ENCODE assay signal across 16 cellular contexts in the genomic region with DNA sequence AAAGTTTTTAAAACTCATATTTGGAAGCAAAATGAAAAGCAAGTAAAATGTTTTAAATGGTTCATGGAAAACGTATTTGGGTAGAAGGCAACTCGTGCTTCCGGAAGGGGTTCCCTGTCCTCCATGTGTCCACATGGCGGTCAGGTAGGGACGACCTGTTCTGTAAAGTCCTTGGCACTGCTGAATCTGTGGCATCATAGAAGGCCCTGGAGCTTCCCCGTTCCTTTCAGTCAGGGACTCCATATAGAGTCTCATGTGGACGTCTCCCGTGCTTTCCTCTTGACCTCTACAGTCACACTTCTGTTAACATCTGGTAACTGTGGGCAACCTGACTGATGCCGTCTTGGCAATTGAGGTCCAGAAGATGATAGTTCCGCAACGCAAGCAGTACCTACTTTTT. TPM values are rescaled to one million over a fixed set of nuclear protein-coding genes. Genes with fewer than 3 reads are reported as not detected.
DNase-seq lines count a peak whose midpoint lies in the region; ATAC-seq lines count a peak whose summit lies in the region.
"Had no signal": no experiment of that assay in that cellular context is flagged by ENCODE, and none has a peak within 500 bp of the region (broad histone marks: within the 10 kb centered on the region; RNA-seq: fewer than 3 reads in every experiment).

No MANE protein-coding gene starts in this region.

- no peaks in the 10 kb centered on the region for H3K9me3 ChIP-seq in T-helper 17 cell (ENCODE audit: control insufficient read depth, low read length, poor library complexity, severe bottlenecking)

- peaks cover 59% of the 10 kb centered on the region for H3K4me1 Mint-ChIP-seq in activated naive CD4-positive, alpha-beta T cell treated with anti-CD3 and anti-CD28 coated beads, Interleukin-2, amount 10 ng/mL, durations not matched to agents 7 days and 5 days
- H3K4me1 Mint-ChIP-seq in T-helper 17 cell: peaks cover 26% of the 10 kb centered on the region
- peaks cover 19 to 50% of the 10 kb centered on the region in 2 donors for H3K4me1 Mint-ChIP-seq in effector memory CD8-positive, alpha-beta T cell (ENCODE audit: low read depth in 2 of 2)
- no peaks in the 10 kb centered on the region for H3K4me1 Mint-ChIP-seq in stimulated activated memory B cell treated with anti-CD40 and anti-IgM and Interleukin-4, amounts not matched to agents 10 μg/mL and 1 μg/mL and 100 μg/mL, for 72 hours

- peaks cover 66% of the 10 kb centered on the region for H3K36me3 Mint-ChIP-seq in activated naive CD4-positive, alpha-beta T cell treated with anti-CD3 and anti-CD28 coated beads, Interleukin-2, amount 10 ng/mL, durations not matched to agents 7 days and 5 days
- peaks cover 0 to 23% of the 10 kb centered on the region in 2 donors for H3K36me3 Mint-ChIP-seq in activated naive CD4-positive, alpha-beta T cell treated with anti-CD3 and anti-CD28 coated beads, Interleukin-2, amount 50 U/mL, for 72 hours
- H3K36me3 Mint-ChIP-seq in T-helper 17 cell (ENCODE audit: low read depth): peaks cover 5% of the 10 kb centered on the region
- H3K36me3 Mint-ChIP-seq in effector memory CD8-positive, alpha-beta T cell (ENCODE audit: insufficient read depth): peaks cover 72% of the 10 kb centered on the region
- H3K36me3 Mint-ChIP-seq in stimulated activated memory B cell treated with anti-CD40 and anti-IgM and Interleukin-4, amounts not matched to agents 10 μg/mL and 1 μg/mL and 100 μg/mL, for 72 hours: peaks cover 43% of the 10 kb centered on the region

- CTCF ChIA-PET in activated naive CD4-positive, alpha-beta T cell treated with anti-CD3 and anti-CD28 coated beads, Interleukin-2, amount 10 ng/mL, durations not matched to agents 7 days and 5 days (lab: Charles Lee): interaction anchor here (1.0 kb wide), 1 partner anchor 27 kb away, joined by 3 read pairs; no protein-coding TSS in a partner anchor

- no peak for DNase-seq in activated naive CD4-positive, alpha-beta T cell treated with anti-CD3 and anti-CD28 coated beads, Interleukin-2, amount 10 ng/mL, durations not matched to agents 7 days and 5 days
- no peak for DNase-seq in activated naive CD4-positive, alpha-beta T cell treated with anti-CD3 and anti-CD28 coated beads, Interleukin-2, amount 50 U/mL, for 72 hours (ENCODE audit: low spot score in 2 of 2)
- DNase-seq in T-helper 17 cell (no peak), NCI-H2171 treated with DMSO at 0.1 percent for 48 hours (lab: John Stamatoyannopoulos, UW) (no peak), H4 (ENCODE audit: low spot score) (no peak)
- DNase-seq in effector memory CD8-positive, alpha-beta T cell: no peak
- no peak for DNase-seq in stimulated activated CD4-positive, alpha-beta T cell treated with anti-CD3 and anti-CD28 coated beads, Interleukin-15, amount 100 ng/mL, for 24 hours
- DNase-seq: dermis blood vessel endothelial cell, GF-D8, HCEC 1CT, midbrain, MM.1S, NCI-H187 treated with DMSO at 0.1 percent for 48 hours, NCI-H510A treated with DMSO at 0.1 percent for 48 hours had no signal

- H3K9me3 Mint-ChIP-seq in activated naive CD4-positive, alpha-beta T cell treated with anti-CD3 and anti-CD28 coated beads, Interleukin-2, amount 10 ng/mL, durations not matched to agents 7 days and 5 days: no peaks in the 10 kb centered on the region
- no peaks in the 10 kb centered on the region for H3K9me3 Mint-ChIP-seq in activated naive CD4-positive, alpha-beta T cell treated with anti-CD3 and anti-CD28 coated beads, Interleukin-2, amount 50 U/mL, for 72 hours
- no peaks in the 10 kb centered on the region for H3K9me3 Mint-ChIP-seq in effector memory CD8-positive, alpha-beta T cell
- no peaks in the 10 kb centered on the region for H3K9me3 Mint-ChIP-seq in stimulated activated memory B cell treated with anti-CD40 and anti-IgM and Interleukin-4, amounts not matched to agents 10 μg/mL and 1 μg/mL and 100 μg/mL, for 72 hours

- H3K4me3 Mint-ChIP-seq in activated naive CD4-positive, alpha-beta T cell treated with anti-CD3 and anti-CD28 coated beads, Interleukin-2, amount 10 ng/mL, durations not matched to agents 7 days and 5 days: no peak overlapping the region
- H3K4me3 Mint-ChIP-seq in T-helper 17 cell: no peak overlapping the region
- H3K4me3 Mint-ChIP-seq in effector memory CD8-positive, alpha-beta T cell: no peak overlapping the region
- no peak overlapping the region for H3K4me3 Mint-ChIP-seq in stimulated activated memory B cell treated with anti-CD40 and anti-IgM and Interleukin-4, amounts not matched to agents 10 μg/mL and 1 μg/mL and 100 μg/mL, for 72 hours

- H3K27ac Mint-ChIP-seq in activated naive CD4-positive, alpha-beta T cell treated with anti-CD3 and anti-CD28 coated beads, Interleukin-2, amount 10 ng/mL, durations not matched to agents 7 days and 5 days: peak overlapping the region; percentile 58
- H3K27ac Mint-ChIP-seq in activated naive CD4-positive, alpha-beta T cell treated with anti-CD3 and anti-CD28 coated beads, Interleukin-2, amount 50 U/mL, for 72 hours: peak overlapping the region in 1 of 2 donors; percentile 73
- H3K27ac Mint-ChIP-seq in T-helper 17 cell: peak overlapping the region; percentile 92
- H3K27ac Mint-ChIP-seq in effector memory CD8-positive, alpha-beta T cell: peak overlapping the region; percentile 39 to 73
- peak overlapping the region; percentile 15 for H3K27ac Mint-ChIP-seq in stimulated activated memory B cell treated with anti-CD40 and anti-IgM and Interleukin-4, amounts not matched to agents 10 μg/mL and 1 μg/mL and 100 μg/mL, for 72 hours

- no peaks in the 10 kb centered on the region for H3K27me3 Mint-ChIP-seq in activated naive CD4-positive, alpha-beta T cell treated with anti-CD3 and anti-CD28 coated beads, Interleukin-2, amount 10 ng/mL, durations not matched to agents 7 days and 5 days
- no peaks in the 10 kb centered on the region for H3K27me3 Mint-ChIP-seq in T-helper 17 cell
- H3K27me3 Mint-ChIP-seq in effector memory CD8-positive, alpha-beta T cell: no peaks in the 10 kb centered on the region
- H3K27me3 Mint-ChIP-seq in stimulated activated memory B cell treated with anti-CD40 and anti-IgM and Interleukin-4, amounts not matched to agents 10 μg/mL and 1 μg/mL and 100 μg/mL, for 72 hours: no peaks in the 10 kb centered on the region

- ATAC-seq in activated naive CD4-positive, alpha-beta T cell treated with anti-CD3 and anti-CD28 coated beads, Interleukin-2, amount 50 U/mL, for 72 hours: no peak
- ATAC-seq in T-helper 17 cell: no peak
- no peak for ATAC-seq in effector memory CD8-positive, alpha-beta T cell (replicated peaks)
- ATAC-seq in stimulated activated memory B cell treated with anti-CD40 and anti-IgM and Interleukin-4, amounts not matched to agents 10 μg/mL and 1 μg/mL and 100 μg/mL, for 72 hours: no peak
- ATAC-seq: esophagus mucosa had no signal

RNA-seq across cellular contexts. Expression of gene DYNLT1, which starts 11.4 kb away (rescaled TPM):
- total RNA-seq in activated naive CD4-positive, alpha-beta T cell treated with anti-CD3 and anti-CD28 coated beads, Interleukin-2, amount 50 U/mL, for 72 hours: 10 to 100 TPM; 51.4 to 91.0 TPM
- total RNA-seq in T-helper 17 cell: 100 to 1,000 TPM in 1 of 2 donors, 10 to 100 TPM in 1; 87.2 to 107 TPM
- 40.1 and 58.7 TPM in 2 replicates for total RNA-seq in H4 (2014; rRNA removed; shearing (Covaris generic))

RNA-seq across cellular contexts. Expression of gene SYTL3, which starts 16.7 kb away (rescaled TPM):
- total RNA-seq in activated naive CD4-positive, alpha-beta T cell treated with anti-CD3 and anti-CD28 coated beads, Interleukin-2, amount 50 U/mL, for 72 hours: 100 to 1,000 TPM; 122 to 143 TPM
- total RNA-seq in T-helper 17 cell: 10 to 100 TPM; 28.9 to 36.1 TPM
- 1.0 TPM in 1 of 2 replicates, not detected in the other for total RNA-seq in H4 (2014; rRNA removed; shearing (Covaris generic))

Comparison
In these comparisons a context has a peak if more than half of its experiments do, and no peak if none do; other contexts are left out.
1. RNA of gene SYTL3, which starts 16.7 kb away (total RNA-seq): 122 to 143 TPM in activated naive CD4-positive, alpha-beta T cell treated with anti-CD3 and anti-CD28 coated beads, Interleukin-2, amount 50 U/mL, for 72 hours and 28.9 to 36.1 TPM in T-helper 17 cell; 1.0 TPM in H4; every median in the first group is over 10 times any median in the second.